Comparison of ENCODE assay signal across 9 cellular contexts in genomic region chr14:105169776-105170655, GRCh38.
DNase-seq lines count a peak whose midpoint lies in the region; ATAC-seq and TF ChIP-seq lines count a peak whose summit lies in the region.
"Had no signal": no experiment of that assay in that cellular context is flagged by ENCODE, and none has a peak within 500 bp of the region (broad histone marks: within the 10 kb centered on the region; RNA-seq: fewer than 3 reads in every experiment).

No MANE protein-coding gene starts in this region.

- TF ChIP-seq RAD21 in Ishikawa (IDR thresholded peaks at IDR 0.05; ENCODE audit: low read depth): no peak

- H3K9me3 Mint-ChIP-seq in activated naive CD4-positive, alpha-beta T cell treated with anti-CD3 and anti-CD28 coated beads, Interleukin-2, amount 10 ng/mL, durations not matched to agents 7 days and 5 days: no peaks in the 10 kb centered on the region
- no peaks in the 10 kb centered on the region for H3K9me3 Mint-ChIP-seq in central memory CD8-positive, alpha-beta T cell
- no peaks in the 10 kb centered on the region for H3K9me3 Mint-ChIP-seq in stimulated activated effector memory CD8-positive, alpha-beta T cell treated with anti-CD3 and anti-CD28 coated beads, Interleukin-12 subunit alpha, Interleukin-12 subunit beta, amount 100 ng/mL, for 72 hours

- no peaks in the 10 kb centered on the region for H3K36me3 Mint-ChIP-seq in activated naive CD4-positive, alpha-beta T cell treated with anti-CD3 and anti-CD28 coated beads, Interleukin-2, amount 10 ng/mL, durations not matched to agents 7 days and 5 days
- H3K36me3 Mint-ChIP-seq in central memory CD8-positive, alpha-beta T cell (ENCODE audit: insufficient read depth): peaks cover 6% of the 10 kb centered on the region
- H3K36me3 Mint-ChIP-seq in stimulated activated effector memory CD8-positive, alpha-beta T cell treated with anti-CD3 and anti-CD28 coated beads, Interleukin-12 subunit alpha, Interleukin-12 subunit beta, amount 100 ng/mL, for 72 hours: no peaks in the 10 kb centered on the region

- no peak overlapping the region for H3K27ac Mint-ChIP-seq in activated naive CD4-positive, alpha-beta T cell treated with anti-CD3 and anti-CD28 coated beads, Interleukin-2, amount 10 ng/mL, durations not matched to agents 7 days and 5 days
- H3K27ac Mint-ChIP-seq in central memory CD8-positive, alpha-beta T cell (ENCODE audit: low read depth): peak overlapping the region; percentile 55
- no peak overlapping the region for H3K27ac Mint-ChIP-seq in stimulated activated effector memory CD8-positive, alpha-beta T cell treated with anti-CD3 and anti-CD28 coated beads, Interleukin-12 subunit alpha, Interleukin-12 subunit beta, amount 100 ng/mL, for 72 hours

- peak overlapping the region; percentile 72 for H3K4me3 Mint-ChIP-seq in activated naive CD4-positive, alpha-beta T cell treated with anti-CD3 and anti-CD28 coated beads, Interleukin-2, amount 10 ng/mL, durations not matched to agents 7 days and 5 days
- peak overlapping the region; percentile 76 for H3K4me3 Mint-ChIP-seq in central memory CD8-positive, alpha-beta T cell
- H3K4me3 Mint-ChIP-seq in stimulated activated effector memory CD8-positive, alpha-beta T cell treated with anti-CD3 and anti-CD28 coated beads, Interleukin-12 subunit alpha, Interleukin-12 subunit beta, amount 100 ng/mL, for 72 hours: peak overlapping the region; percentile 71

- peaks cover 76% of the 10 kb centered on the region for H3K27me3 Mint-ChIP-seq in activated naive CD4-positive, alpha-beta T cell treated with anti-CD3 and anti-CD28 coated beads, Interleukin-2, amount 10 ng/mL, durations not matched to agents 7 days and 5 days
- H3K27me3 Mint-ChIP-seq in central memory CD8-positive, alpha-beta T cell: peaks cover 22% of the 10 kb centered on the region

- no peak for ATAC-seq in central memory CD8-positive, alpha-beta T cell (replicated peaks; ENCODE audit: extremely low read depth, poor library complexity, severe bottlenecking)
- no peak for ATAC-seq in stimulated activated effector memory CD8-positive, alpha-beta T cell treated with anti-CD3 and anti-CD28 coated beads, Interleukin-12 subunit alpha, Interleukin-12 subunit beta, amount 100 ng/mL, for 72 hours
- ATAC-seq in HG03469 (IDR thresholded peaks at IDR 0.05; ENCODE audit: unreplicated experiment) (no peak), HG02623 (IDR thresholded peaks at IDR 0.05; ENCODE audit: unreplicated experiment) (no peak)

- CTCF ChIA-PET in activated naive CD4-positive, alpha-beta T cell treated with anti-CD3 and anti-CD28 coated beads, Interleukin-2, amount 10 ng/mL, durations not matched to agents 7 days and 5 days (lab: Charles Lee): interaction anchor here (0.8 to 1.5 kb wide), 10 partner anchors 9 to 320 kb away, joined by 3 to 6 read pairs (median 4); no protein-coding TSS in a partner anchor

- H3K4me1 Mint-ChIP-seq in activated naive CD4-positive, alpha-beta T cell treated with anti-CD3 and anti-CD28 coated beads, Interleukin-2, amount 10 ng/mL, durations not matched to agents 7 days and 5 days: peaks cover 29% of the 10 kb centered on the region
- peaks cover 16% of the 10 kb centered on the region for H3K4me1 Mint-ChIP-seq in central memory CD8-positive, alpha-beta T cell
- H3K4me1 Mint-ChIP-seq in stimulated activated effector memory CD8-positive, alpha-beta T cell treated with anti-CD3 and anti-CD28 coated beads, Interleukin-12 subunit alpha, Interleukin-12 subunit beta, amount 100 ng/mL, for 72 hours: peaks cover 25% of the 10 kb centered on the region

- DNase-seq in activated naive CD4-positive, alpha-beta T cell treated with anti-CD3 and anti-CD28 coated beads, Interleukin-2, amount 10 ng/mL, durations not matched to agents 7 days and 5 days: peak; percentile 50
- DNase-seq in activated naive CD4-positive, alpha-beta T cell treated with Interleukin-2 at 50 U/mL for 16 hours: no peak
- DNase-seq in central memory CD8-positive, alpha-beta T cell (ENCODE audit: low spot score in 2 of 2): no peak
- no peak for DNase-seq in stimulated activated effector memory CD8-positive, alpha-beta T cell treated with anti-CD3 and anti-CD28 coated beads, Interleukin-12 subunit alpha, Interleukin-12 subunit beta, amount 100 ng/mL, for 72 hours (ENCODE audit: low spot score in 2 of 2)
- no peak for DNase-seq in HCEC 1CT
- DNase-seq: NCI-H2171 had no signal

- TF ChIP-seq EP300 in Ishikawa (IDR thresholded peaks at IDR 0.05; ENCODE audit: borderline replicate concordance): no peak

TF ChIP-seq in Ishikawa, 13 proteins besides CTCF, POLR2A, EP300 and RAD21:
- TF ChIP-seq EGR1 (IDR thresholded peaks at IDR 0.05) (peak; percentile 73), FOXM1 (IDR thresholded peaks at IDR 0.05; ENCODE audit: borderline replicate concordance, low read depth) (no peak), YY1 (IDR thresholded peaks at IDR 0.05; ENCODE audit: low read depth) (no peak), ZBTB7A (IDR thresholded peaks at IDR 0.05; ENCODE audit: low read depth) (0 out of 2 replicates have a peak, but pooled peaks have one; percentile 10)
